Comparison of ENCODE assay signal across 1 cellular context in the genomic region with DNA sequence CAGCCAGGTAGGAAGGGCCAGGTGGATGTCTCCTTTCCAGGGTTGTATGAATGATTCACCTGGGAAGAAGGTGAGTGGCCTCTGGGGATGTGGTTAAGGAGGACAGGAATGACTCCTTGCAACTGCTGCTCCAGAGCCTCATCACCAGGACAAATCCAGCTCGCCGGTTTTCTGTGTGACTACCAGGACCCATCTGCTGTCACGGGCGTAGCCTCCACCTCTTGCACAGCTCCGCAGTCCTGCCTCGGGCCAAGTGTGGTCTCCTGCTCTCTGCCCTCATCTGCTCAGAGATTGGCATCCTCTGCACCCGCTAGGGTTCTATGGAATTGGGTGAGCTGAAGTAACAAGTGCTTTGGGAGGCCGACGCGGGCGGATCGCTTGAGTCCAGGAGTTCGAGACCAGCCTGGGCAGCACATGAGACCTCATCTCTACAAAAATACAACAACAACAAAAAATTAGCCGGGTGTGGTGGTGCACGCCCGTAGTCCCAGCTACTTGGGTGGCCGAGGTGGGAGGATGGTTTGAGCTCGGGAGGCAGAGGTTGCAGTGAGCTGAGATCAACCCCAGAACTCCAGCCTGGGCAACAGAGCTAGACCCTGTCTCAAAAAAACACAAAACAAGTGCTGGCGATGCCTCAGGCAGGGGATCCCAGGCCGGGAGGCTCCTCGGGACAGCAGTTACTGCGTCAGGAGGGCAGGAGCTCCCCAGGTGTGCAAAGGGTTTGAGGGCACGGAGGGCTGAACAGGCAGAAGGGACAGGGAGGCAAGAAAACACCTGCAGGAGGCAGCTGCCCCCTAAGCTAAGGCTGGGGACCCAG.
A peak's percentile ranks its signal among the peaks of the same experiment; 100 is the strongest.
TF ChIP-seq lines count a peak whose summit lies in the region.

No MANE protein-coding gene starts in this region.

TF ChIP-seq in HepG2, 621 proteins besides CTCF, POLR2A, EP300 and RAD21 (continues in another document):
- TF ChIP-seq TBP (CRISPR knock-in tag; IDR thresholded peaks at IDR 0.05) = no peak
- no peak for TF ChIP-seq MAF1 (CRISPR knock-in tag; IDR thresholded peaks at IDR 0.05; ENCODE audit: borderline replicate concordance)
- TF ChIP-seq HNRNPK (IDR thresholded peaks at IDR 0.05; ENCODE audit: low read depth, low read length, poor library complexity, severe bottlenecking) = no peak
- no peak for TF ChIP-seq ZFP62 (CRISPR knock-in tag; IDR thresholded peaks at IDR 0.05)
- 0 out of 2 replicates have a peak, but pooled peaks have one; percentile 41 for TF ChIP-seq SRY (CRISPR knock-in tag; IDR thresholded peaks at IDR 0.05)
- TF ChIP-seq GATAD1 (CRISPR knock-in tag; IDR thresholded peaks at IDR 0.05) = no peak
- peak; percentile 7; the same call in 1 of the 2 replicates for TF ChIP-seq ARNT2 (CRISPR knock-in tag; IDR thresholded peaks at IDR 0.05; ENCODE audit: low read depth)
- TF ChIP-seq MTA1 (CRISPR knock-in tag; IDR thresholded peaks at IDR 0.05; ENCODE audit: borderline replicate concordance) = no peak
- no peak for TF ChIP-seq SRSF4 (IDR thresholded peaks at IDR 0.05; ENCODE audit: low read depth, low read length, poor library complexity, severe bottlenecking)
- TF ChIP-seq NFE2L1 (CRISPR knock-in tag; IDR thresholded peaks at IDR 0.05; ENCODE audit: borderline replicate concordance) = no peak
- TF ChIP-seq JUNB (CRISPR knock-in tag; IDR thresholded peaks at IDR 0.05; ENCODE audit: borderline replicate concordance) = no peak
- TF ChIP-seq, protein P1, sequence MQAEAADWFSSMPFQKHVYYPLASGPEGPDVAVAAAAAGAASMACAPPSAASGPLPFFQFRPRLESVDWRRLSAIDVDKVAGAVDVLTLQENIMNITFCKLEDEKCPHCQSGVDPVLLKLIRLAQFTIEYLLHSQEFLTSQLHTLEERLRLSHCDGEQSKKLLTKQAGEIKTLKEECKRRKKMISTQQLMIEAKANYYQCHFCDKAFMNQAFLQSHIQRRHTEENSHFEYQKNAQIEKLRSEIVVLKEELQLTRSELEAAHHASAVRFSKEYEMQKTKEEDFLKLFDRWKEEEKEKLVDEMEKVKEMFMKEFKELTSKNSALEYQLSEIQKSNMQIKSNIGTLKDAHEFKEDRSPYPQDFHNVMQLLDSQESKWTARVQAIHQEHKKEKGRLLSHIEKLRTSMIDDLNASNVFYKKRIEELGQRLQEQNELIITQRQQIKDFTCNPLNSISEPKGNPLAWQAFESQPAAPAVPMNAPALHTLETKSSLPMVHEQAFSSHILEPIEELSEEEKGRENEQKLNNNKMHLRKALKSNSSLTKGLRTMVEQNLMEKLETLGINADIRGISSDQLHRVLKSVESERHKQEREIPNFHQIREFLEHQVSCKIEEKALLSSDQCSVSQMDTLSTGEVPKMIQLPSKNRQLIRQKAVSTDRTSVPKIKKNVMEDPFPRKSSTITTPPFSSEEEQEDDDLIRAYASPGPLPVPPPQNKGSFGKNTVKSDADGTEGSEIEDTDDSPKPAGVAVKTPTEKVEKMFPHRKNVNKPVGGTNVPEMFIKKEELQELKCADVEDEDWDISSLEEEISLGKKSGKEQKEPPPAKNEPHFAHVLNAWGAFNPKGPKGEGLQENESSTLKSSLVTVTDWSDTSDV (CRISPR knock-in tag; IDR thresholded peaks at IDR 0.05) = 0 out of 2 replicates have a peak, but pooled peaks have one; percentile 49
- TF ChIP-seq, protein P2, sequence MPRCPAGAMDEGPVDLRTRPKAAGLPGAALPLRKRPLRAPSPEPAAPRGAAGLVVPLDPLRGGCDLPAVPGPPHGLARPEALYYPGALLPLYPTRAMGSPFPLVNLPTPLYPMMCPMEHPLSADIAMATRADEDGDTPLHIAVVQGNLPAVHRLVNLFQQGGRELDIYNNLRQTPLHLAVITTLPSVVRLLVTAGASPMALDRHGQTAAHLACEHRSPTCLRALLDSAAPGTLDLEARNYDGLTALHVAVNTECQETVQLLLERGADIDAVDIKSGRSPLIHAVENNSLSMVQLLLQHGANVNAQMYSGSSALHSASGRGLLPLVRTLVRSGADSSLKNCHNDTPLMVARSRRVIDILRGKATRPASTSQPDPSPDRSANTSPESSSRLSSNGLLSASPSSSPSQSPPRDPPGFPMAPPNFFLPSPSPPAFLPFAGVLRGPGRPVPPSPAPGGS (CRISPR knock-in tag; IDR thresholded peaks at IDR 0.05) = 0 out of 2 replicates have a peak, but pooled peaks have one; percentile 20
- TF ChIP-seq, protein P3, sequence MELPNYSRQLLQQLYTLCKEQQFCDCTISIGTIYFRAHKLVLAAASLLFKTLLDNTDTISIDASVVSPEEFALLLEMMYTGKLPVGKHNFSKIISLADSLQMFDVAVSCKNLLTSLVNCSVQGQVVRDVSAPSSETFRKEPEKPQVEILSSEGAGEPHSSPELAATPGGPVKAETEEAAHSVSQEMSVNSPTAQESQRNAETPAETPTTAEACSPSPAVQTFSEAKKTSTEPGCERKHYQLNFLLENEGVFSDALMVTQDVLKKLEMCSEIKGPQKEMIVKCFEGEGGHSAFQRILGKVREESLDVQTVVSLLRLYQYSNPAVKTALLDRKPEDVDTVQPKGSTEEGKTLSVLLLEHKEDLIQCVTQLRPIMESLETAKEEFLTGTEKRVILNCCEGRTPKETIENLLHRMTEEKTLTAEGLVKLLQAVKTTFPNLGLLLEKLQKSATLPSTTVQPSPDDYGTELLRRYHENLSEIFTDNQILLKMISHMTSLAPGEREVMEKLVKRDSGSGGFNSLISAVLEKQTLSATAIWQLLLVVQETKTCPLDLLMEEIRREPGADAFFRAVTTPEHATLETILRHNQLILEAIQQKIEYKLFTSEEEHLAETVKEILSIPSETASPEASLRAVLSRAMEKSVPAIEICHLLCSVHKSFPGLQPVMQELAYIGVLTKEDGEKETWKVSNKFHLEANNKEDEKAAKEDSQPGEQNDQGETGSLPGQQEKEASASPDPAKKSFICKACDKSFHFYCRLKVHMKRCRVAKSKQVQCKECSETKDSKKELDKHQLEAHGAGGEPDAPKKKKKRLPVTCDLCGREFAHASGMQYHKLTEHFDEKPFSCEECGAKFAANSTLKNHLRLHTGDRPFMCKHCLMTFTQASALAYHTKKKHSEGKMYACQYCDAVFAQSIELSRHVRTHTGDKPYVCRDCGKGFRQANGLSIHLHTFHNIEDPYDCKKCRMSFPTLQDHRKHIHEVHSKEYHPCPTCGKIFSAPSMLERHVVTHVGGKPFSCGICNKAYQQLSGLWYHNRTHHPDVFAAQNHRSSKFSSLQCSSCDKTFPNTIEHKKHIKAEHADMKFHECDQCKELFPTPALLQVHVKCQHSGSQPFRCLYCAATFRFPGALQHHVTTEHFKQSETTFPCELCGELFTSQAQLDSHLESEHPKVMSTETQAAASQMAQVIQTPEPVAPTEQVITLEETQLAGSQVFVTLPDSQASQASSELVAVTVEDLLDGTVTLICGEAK (IDR thresholded peaks at IDR 0.05) = no peak
- TF ChIP-seq, protein P3 (CRISPR knock-in tag; IDR thresholded peaks at IDR 0.05) = peak; percentile 22; the same call in 1 of the 2 replicates
- no peak for TF ChIP-seq ZMYM2 (CRISPR knock-in tag; IDR thresholded peaks at IDR 0.05)
- TF ChIP-seq, protein P4, sequence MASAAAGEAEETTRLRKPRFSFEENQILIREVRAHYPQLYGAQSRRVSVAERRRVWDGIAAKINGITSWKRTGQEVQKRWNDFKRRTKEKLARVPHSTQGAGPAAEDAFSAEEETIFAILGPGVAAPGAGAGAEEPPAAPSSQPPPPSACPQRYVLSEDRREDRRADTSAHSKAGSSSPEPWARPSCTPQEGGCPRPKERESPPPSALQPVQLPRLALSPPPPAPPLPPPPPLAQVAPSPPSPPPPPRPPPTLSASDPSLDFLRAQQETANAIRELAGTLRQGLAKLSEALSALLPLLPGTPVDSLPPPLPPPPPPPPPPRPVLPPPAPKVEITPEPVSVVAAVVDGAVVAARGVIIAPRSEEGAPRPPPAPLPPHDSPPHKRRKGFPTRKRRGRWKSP (CRISPR knock-in tag; IDR thresholded peaks at IDR 0.05) = no peak
- TF ChIP-seq ZNF572 (CRISPR knock-in tag; IDR thresholded peaks at IDR 0.05) = no peak
- TF ChIP-seq ZNF431 (CRISPR knock-in tag; IDR thresholded peaks at IDR 0.05; ENCODE audit: borderline replicate concordance, low read depth) = no peak
- TF ChIP-seq, protein P5, sequence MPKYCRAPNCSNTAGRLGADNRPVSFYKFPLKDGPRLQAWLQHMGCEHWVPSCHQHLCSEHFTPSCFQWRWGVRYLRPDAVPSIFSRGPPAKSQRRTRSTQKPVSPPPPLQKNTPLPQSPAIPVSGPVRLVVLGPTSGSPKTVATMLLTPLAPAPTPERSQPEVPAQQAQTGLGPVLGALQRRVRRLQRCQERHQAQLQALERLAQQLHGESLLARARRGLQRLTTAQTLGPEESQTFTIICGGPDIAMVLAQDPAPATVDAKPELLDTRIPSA (CRISPR knock-in tag; IDR thresholded peaks at IDR 0.05; ENCODE audit: borderline replicate concordance) = no peak
- no peak for TF ChIP-seq ZNF543 (CRISPR knock-in tag; IDR thresholded peaks at IDR 0.05)
- peak; percentile 76; the same call in 1 of the 2 replicates for TF ChIP-seq ZNF598 (CRISPR knock-in tag; IDR thresholded peaks at IDR 0.05; ENCODE audit: borderline replicate concordance)
- no peak for TF ChIP-seq NR2C2 (CRISPR knock-in tag; IDR thresholded peaks at IDR 0.05; ENCODE audit: borderline replicate concordance)
- TF ChIP-seq, protein P6, sequence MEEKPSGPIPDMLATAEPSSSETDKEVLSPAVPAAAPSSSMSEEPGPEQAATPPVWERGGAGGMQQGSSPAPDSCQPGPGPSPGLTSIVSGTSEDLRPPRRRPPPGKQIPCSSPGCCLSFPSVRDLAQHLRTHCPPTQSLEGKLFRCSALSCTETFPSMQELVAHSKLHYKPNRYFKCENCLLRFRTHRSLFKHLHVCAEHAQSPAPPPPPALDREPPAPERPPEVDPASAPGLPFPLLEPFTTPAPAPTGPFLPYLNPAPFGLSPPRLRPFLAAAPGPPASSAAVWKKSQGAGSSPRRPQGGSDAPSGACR (CRISPR knock-in tag; IDR thresholded peaks at IDR 0.05) = no peak
- no peak for TF ChIP-seq ZKSCAN8 (CRISPR knock-in tag; IDR thresholded peaks at IDR 0.05; ENCODE audit: borderline replicate concordance)
- peak; percentile 60; the same call in 1 of the 2 replicates for TF ChIP-seq ZNF121 (CRISPR knock-in tag; IDR thresholded peaks at IDR 0.05)
- TF ChIP-seq, protein P7, sequence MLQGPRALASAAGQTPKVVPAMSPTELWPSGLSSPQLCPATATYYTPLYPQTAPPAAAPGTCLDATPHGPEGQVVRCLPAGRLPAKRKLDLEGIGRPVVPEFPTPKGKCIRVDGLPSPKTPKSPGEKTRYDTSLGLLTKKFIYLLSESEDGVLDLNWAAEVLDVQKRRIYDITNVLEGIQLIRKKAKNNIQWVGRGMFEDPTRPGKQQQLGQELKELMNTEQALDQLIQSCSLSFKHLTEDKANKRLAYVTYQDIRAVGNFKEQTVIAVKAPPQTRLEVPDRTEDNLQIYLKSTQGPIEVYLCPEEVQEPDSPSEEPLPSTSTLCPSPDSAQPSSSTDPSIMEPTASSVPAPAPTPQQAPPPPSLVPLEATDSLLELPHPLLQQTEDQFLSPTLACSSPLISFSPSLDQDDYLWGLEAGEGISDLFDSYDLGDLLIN (CRISPR knock-in tag; IDR thresholded peaks at IDR 0.05; ENCODE audit: borderline replicate concordance) = peak; percentile 34; the same call in 1 of the 2 replicates
- TF ChIP-seq ZNF260 (CRISPR knock-in tag; IDR thresholded peaks at IDR 0.05; ENCODE audit: borderline replicate concordance, low read depth) = no peak
- no peak for TF ChIP-seq ZNF138 (CRISPR knock-in tag; IDR thresholded peaks at IDR 0.05; ENCODE audit: low read depth)
- TF ChIP-seq, protein P8, sequence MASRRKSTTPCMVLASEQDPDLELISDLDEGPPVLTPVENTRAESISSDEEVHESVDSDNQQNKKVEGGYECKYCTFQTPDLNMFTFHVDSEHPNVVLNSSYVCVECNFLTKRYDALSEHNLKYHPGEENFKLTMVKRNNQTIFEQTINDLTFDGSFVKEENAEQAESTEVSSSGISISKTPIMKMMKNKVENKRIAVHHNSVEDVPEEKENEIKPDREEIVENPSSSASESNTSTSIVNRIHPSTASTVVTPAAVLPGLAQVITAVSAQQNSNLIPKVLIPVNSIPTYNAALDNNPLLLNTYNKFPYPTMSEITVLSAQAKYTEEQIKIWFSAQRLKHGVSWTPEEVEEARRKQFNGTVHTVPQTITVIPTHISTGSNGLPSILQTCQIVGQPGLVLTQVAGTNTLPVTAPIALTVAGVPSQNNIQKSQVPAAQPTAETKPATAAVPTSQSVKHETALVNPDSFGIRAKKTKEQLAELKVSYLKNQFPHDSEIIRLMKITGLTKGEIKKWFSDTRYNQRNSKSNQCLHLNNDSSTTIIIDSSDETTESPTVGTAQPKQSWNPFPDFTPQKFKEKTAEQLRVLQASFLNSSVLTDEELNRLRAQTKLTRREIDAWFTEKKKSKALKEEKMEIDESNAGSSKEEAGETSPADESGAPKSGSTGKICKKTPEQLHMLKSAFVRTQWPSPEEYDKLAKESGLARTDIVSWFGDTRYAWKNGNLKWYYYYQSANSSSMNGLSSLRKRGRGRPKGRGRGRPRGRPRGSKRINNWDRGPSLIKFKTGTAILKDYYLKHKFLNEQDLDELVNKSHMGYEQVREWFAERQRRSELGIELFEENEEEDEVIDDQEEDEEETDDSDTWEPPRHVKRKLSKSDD (CRISPR knock-in tag; IDR thresholded peaks at IDR 0.05; ENCODE audit: low read depth) = no peak
- peak; percentile 48; the same call in 1 of the 2 replicates for TF ChIP-seq MED13 (CRISPR knock-in tag; IDR thresholded peaks at IDR 0.05)
- no peak for TF ChIP-seq PAF1 (CRISPR knock-in tag; IDR thresholded peaks at IDR 0.05)
